Comparison of ENCODE assay signal across 2 cellular contexts in the genomic region with DNA sequence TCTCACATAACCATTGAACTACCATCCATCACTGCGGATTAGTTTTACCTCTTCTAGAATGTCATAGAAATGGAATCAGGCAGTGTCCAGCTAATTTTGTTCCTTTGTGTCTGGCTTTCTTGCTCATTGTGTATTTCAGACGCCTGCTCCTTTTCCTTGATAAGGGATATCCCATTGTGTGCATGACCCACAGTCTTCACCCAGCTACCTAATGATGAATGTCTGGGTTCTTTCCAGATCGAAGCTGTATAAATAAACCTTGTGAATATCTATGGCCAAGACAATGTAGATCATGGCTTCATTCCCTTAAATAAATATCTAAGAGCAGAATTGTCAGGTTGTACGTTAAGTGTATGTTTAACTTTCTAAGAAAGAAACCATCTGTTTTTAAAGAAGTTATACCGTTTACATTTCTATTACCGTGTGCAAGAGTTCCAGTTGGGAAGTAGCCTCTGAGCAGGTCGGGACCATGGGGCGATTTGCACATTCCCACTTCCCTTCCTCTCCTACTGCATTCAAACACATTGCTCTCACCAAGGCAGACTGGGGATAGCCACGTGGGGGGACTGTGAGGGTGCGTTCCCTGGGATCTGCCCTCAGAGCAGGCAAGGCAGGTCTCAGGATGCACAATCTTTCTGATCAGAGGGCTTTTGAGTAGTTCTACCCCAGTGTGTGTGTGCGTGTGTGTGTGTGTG.
TF ChIP-seq lines count a peak whose summit lies in the region.

No MANE protein-coding gene starts in this region.

TF ChIP-seq in K562, 482 proteins besides CTCF, POLR2A, EP300 and RAD21:
- no peak for TF ChIP-seq BRD4 (IDR thresholded peaks at IDR 0.05)
- no peak for TF ChIP-seq ZNF174 (CRISPR knock-in tag; IDR thresholded peaks at IDR 0.05)
- no peak for TF ChIP-seq ARHGAP35 (IDR thresholded peaks at IDR 0.05; ENCODE audit: partially characterized antibody)
- TF ChIP-seq ZNF282 (CRISPR knock-in tag; IDR thresholded peaks at IDR 0.05) = no peak
- TF ChIP-seq TCF3 (CRISPR knock-in tag; IDR thresholded peaks at IDR 0.05) = no peak
- TF ChIP-seq, protein P1, sequence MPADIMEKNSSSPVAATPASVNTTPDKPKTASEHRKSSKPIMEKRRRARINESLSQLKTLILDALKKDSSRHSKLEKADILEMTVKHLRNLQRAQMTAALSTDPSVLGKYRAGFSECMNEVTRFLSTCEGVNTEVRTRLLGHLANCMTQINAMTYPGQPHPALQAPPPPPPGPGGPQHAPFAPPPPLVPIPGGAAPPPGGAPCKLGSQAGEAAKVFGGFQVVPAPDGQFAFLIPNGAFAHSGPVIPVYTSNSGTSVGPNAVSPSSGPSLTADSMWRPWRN (IDR thresholded peaks at IDR 0.05; ENCODE audit: low read depth) = no peak
- no peak for TF ChIP-seq RBBP5 (IDR thresholded peaks at IDR 0.05; ENCODE audit: borderline replicate concordance, insufficient read depth, low read length, poor library complexity, severe bottlenecking)
- no peak for TF ChIP-seq HDGF (IDR thresholded peaks at IDR 0.05)
- TF ChIP-seq ADNP (tag; IDR thresholded peaks at IDR 0.05) = no peak
- no peak for TF ChIP-seq ZNF57 (CRISPR knock-in tag; IDR thresholded peaks at IDR 0.05)
- no peak for TF ChIP-seq GATA2 (CRISPR knock-in tag; IDR thresholded peaks at IDR 0.05)
- TF ChIP-seq ZBTB12 (CRISPR knock-in tag; IDR thresholded peaks at IDR 0.05) = no peak
- no peak for TF ChIP-seq PYGO2 (tag; IDR thresholded peaks at IDR 0.05)
- TF ChIP-seq, protein P2, sequence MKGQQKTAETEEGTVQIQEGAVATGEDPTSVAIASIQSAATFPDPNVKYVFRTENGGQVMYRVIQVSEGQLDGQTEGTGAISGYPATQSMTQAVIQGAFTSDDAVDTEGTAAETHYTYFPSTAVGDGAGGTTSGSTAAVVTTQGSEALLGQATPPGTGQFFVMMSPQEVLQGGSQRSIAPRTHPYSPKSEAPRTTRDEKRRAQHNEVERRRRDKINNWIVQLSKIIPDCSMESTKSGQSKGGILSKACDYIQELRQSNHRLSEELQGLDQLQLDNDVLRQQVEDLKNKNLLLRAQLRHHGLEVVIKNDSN (CRISPR knock-in tag; IDR thresholded peaks at IDR 0.05) = no peak

TF ChIP-seq in endothelial cell of umbilical vein, 7 proteins besides CTCF, POLR2A, EP300 and RAD21:
- TF ChIP-seq GATA2 (IDR thresholded peaks at IDR 0.05; ENCODE audit: insufficient read depth, insufficient read length, low read depth, low read length) = no peak
- TF ChIP-seq, protein P3, sequence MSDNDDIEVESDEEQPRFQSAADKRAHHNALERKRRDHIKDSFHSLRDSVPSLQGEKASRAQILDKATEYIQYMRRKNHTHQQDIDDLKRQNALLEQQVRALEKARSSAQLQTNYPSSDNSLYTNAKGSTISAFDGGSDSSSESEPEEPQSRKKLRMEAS (IDR thresholded peaks at IDR 0.05; ENCODE audit: insufficient read depth, insufficient read length) = peak; percentile 49
- TF ChIP-seq MYC (IDR thresholded peaks at IDR 0.05; ENCODE audit: low read depth, low read length) = no peak
- peak; percentile 35 for TF ChIP-seq JUN (IDR thresholded peaks at IDR 0.05; ENCODE audit: borderline replicate concordance, insufficient read depth, insufficient read length, low read depth)
